8 cellular contexts compared by ENCODE assay signal in genomic region chr11:11842426-11843008, GRCh38. TPM values are rescaled to one million over a fixed set of nuclear protein-coding genes. Genes with fewer than 3 reads are reported as not detected.
DNase-seq lines count a peak whose midpoint lies in the region; ATAC-seq and TF ChIP-seq lines count a peak whose summit lies in the region.

No MANE protein-coding gene starts in this region.

- WGBS in heart right ventricle, 2 donors: 0 to 1% methylated on average over 17 of the region's 17 CpGs

- H3K27me3 Mint-ChIP-seq in activated naive CD8-positive, alpha-beta T cell treated with anti-CD3 and anti-CD28 coated beads for 36 hours: no peaks in the 10 kb centered on the region
- no peaks in the 10 kb centered on the region for H3K27me3 Mint-ChIP-seq in progenitor cell of endocrine pancreas

- intact Hi-C loops in heart right ventricle (cut with DNase I): loop anchor here in 2 of 10 donors (5.0 kb wide), 2 partner anchors 45 to 200 kb away; no protein-coding TSS in a partner anchor

- no peak overlapping the region for H3K4me3 Mint-ChIP-seq in activated naive CD8-positive, alpha-beta T cell treated with anti-CD3 and anti-CD28 coated beads for 36 hours
- no peak overlapping the region for H3K4me3 Mint-ChIP-seq in progenitor cell of endocrine pancreas (ENCODE audit: low read depth)

- H3K27me3 ChIP-seq in heart right ventricle: no peaks in the 10 kb centered on the region
- no peaks in the 10 kb centered on the region for H3K27me3 ChIP-seq in rectal smooth muscle tissue (ENCODE audit: control insufficient read depth, insufficient read depth, low read length)

- ATAC-seq in GM21367 (IDR thresholded peaks at IDR 0.05; ENCODE audit: unreplicated experiment): peak; percentile 39
- ATAC-seq in heart right ventricle: peak; percentile 55 to 79 (median 65)

- DNase-seq in DMS114 treated with DMSO at 0.1 percent for 48 hours (lab: John Stamatoyannopoulos, UW; ENCODE audit: unreplicated experiment) (peak; percentile 34), HT-29 (ENCODE audit: low spot score) (peak; percentile 86), RKO (ENCODE audit: low spot score) (peak; percentile 94), heart right ventricle (peak in 1 of 2 donors; percentile 54), progenitor cell of endocrine pancreas (ENCODE audit: low spot score, unreplicated experiment) (no peak)
- peak; percentile 61 for DNase-seq in activated naive CD8-positive, alpha-beta T cell treated with anti-CD3 and anti-CD28 coated beads for 36 hours

- H3K9ac ChIP-seq in rectal smooth muscle tissue (ENCODE audit: low read length): peak overlapping the region; percentile 93

- H3K9me3 Mint-ChIP-seq in activated naive CD8-positive, alpha-beta T cell treated with anti-CD3 and anti-CD28 coated beads for 36 hours: no peaks in the 10 kb centered on the region
- H3K9me3 Mint-ChIP-seq in progenitor cell of endocrine pancreas (ENCODE audit: low read depth): no peaks in the 10 kb centered on the region

- H3K36me3 Mint-ChIP-seq in activated naive CD8-positive, alpha-beta T cell treated with anti-CD3 and anti-CD28 coated beads for 36 hours: no peaks in the 10 kb centered on the region
- no peaks in the 10 kb centered on the region for H3K36me3 Mint-ChIP-seq in progenitor cell of endocrine pancreas (ENCODE audit: insufficient read depth)

- H3K4me3 ChIP-seq in heart right ventricle (peak overlapping the region; percentile 61 to 97 (median 84)), rectal smooth muscle tissue (ENCODE audit: low read length) (peak overlapping the region; percentile 71)

- TF ChIP-seq CTCF in heart right ventricle (IDR thresholded peaks at IDR 0.05) (no peak), progenitor cell of endocrine pancreas (IDR thresholded peaks at IDR 0.05; ENCODE audit: unreplicated experiment) (no peak)

- H3K4me1 Mint-ChIP-seq in activated naive CD8-positive, alpha-beta T cell treated with anti-CD3 and anti-CD28 coated beads for 36 hours: peaks cover 31% of the 10 kb centered on the region
- peaks cover 10% of the 10 kb centered on the region for H3K4me1 Mint-ChIP-seq in progenitor cell of endocrine pancreas (ENCODE audit: low read depth)

- H3K36me3 ChIP-seq in heart right ventricle: no peaks in the 10 kb centered on the region
- no peaks in the 10 kb centered on the region for H3K36me3 ChIP-seq in rectal smooth muscle tissue (ENCODE audit: control insufficient read depth, insufficient read depth, low read length)

- H3K4me1 ChIP-seq in heart right ventricle: peaks cover 0 to 53% (median 44%) of the 10 kb centered on the region in 9 donors
- H3K4me1 ChIP-seq in rectal smooth muscle tissue (ENCODE audit: control insufficient read depth, insufficient read depth, low read length): peaks cover 29% of the 10 kb centered on the region

- no peaks in the 10 kb centered on the region for H3K9me3 ChIP-seq in heart right ventricle

- H3K27ac Mint-ChIP-seq in activated naive CD8-positive, alpha-beta T cell treated with anti-CD3 and anti-CD28 coated beads for 36 hours: no peak overlapping the region
- H3K27ac Mint-ChIP-seq in progenitor cell of endocrine pancreas: no peak overlapping the region

- H3K27ac ChIP-seq in heart right ventricle (peak overlapping the region; percentile 93 to 99 (median 97)), rectal smooth muscle tissue (ENCODE audit: low read depth, low read length) (peak overlapping the region; percentile 99)

RNA-seq across cellular contexts. Expression of gene USP47, which starts 0.7 kb away (rescaled TPM):
- 26.9 and 29.0 TPM in 2 replicates for total RNA-seq in HT-29 (2014; rRNA removed; shearing (Covaris generic))
- 10 to 100 TPM; 41.3 to 43.8 TPM for total RNA-seq in activated naive CD8-positive, alpha-beta T cell treated with anti-CD3 and anti-CD28 coated beads for 36 hours
- total RNA-seq in heart right ventricle: 10 to 100 TPM; 46.4 to 56.4 (median 52.8) TPM
- 10 to 100 TPM; 30.5 to 33.2 TPM for polyA plus RNA-seq in heart right ventricle
- 81.5 and 85.8 TPM in 2 replicates for total RNA-seq in progenitor cell of endocrine pancreas
